ENCODE assay signal across 8 cellular contexts in genomic region chr1:20486457-20487235, GRCh38. TPM values are rescaled to one million over a fixed set of nuclear protein-coding genes. Genes with fewer than 3 reads are reported as not detected.
A peak's percentile ranks its signal among the peaks of the same experiment; 100 is the strongest.
DNase-seq lines count a peak whose midpoint lies in the region; ATAC-seq and TF ChIP-seq lines count a peak whose summit lies in the region.

No MANE protein-coding gene starts in this region.

- H3K27me3 ChIP-seq in SJCRH30 (peaks cover 25% of the 10 kb centered on the region), endocrine pancreas (ENCODE audit: control insufficient read depth, insufficient read depth, low read length) (no peaks in the 10 kb centered on the region), thyroid gland (peaks cover 8% of the 10 kb centered on the region)

- no peak for TF ChIP-seq POLR2A in thyroid gland (IDR thresholded peaks at IDR 0.05)

- H3K4me1 ChIP-seq in HEK293 (ENCODE audit: control insufficient read depth, insufficient read depth, low read length) = no peaks in the 10 kb centered on the region
- peaks cover 10% of the 10 kb centered on the region; the same call in 1 of the 2 replicates for H3K4me1 ChIP-seq in SJCRH30
- peaks cover 6% of the 10 kb centered on the region for H3K4me1 ChIP-seq in endocrine pancreas (ENCODE audit: control insufficient read depth, insufficient read depth, low read length)
- peaks cover 14 to 25% of the 10 kb centered on the region in 2 donors for H3K4me1 ChIP-seq in thyroid gland

- CTCF ChIA-PET in HEK293 (lab: Yijun Ruan, JAX) = interaction anchor here (0.7 to 1.4 kb wide), 5 partner anchors 8 to 274 kb away, joined by 3 to 6 read pairs (median 4); no protein-coding TSS in a partner anchor

- no peaks in the 10 kb centered on the region for H3K9me3 ChIP-seq in HEK293 (ENCODE audit: control insufficient read depth, insufficient read depth, low read depth, low read length)
- no peaks in the 10 kb centered on the region for H3K9me3 ChIP-seq in SJCRH30 (replicated peaks)
- H3K9me3 ChIP-seq in endocrine pancreas (ENCODE audit: control insufficient read depth, low read length) = no peaks in the 10 kb centered on the region
- no peaks in the 10 kb centered on the region for H3K9me3 ChIP-seq in thyroid gland

- H3K27ac ChIP-seq in HEK293 (ENCODE audit: extremely low read depth, low read depth, low read length) (peak overlapping the region; percentile 73; the same call in 1 of the 2 replicates), SJCRH30 (peak overlapping the region; percentile 38; the same call in 1 of the 2 replicates), thyroid gland (peak overlapping the region; percentile 18 to 50 (median 32))

- intact Hi-C loops in thyroid gland (cut with DNase I) = no loop called here

- POLR2A ChIA-PET in HEK293 (lab: Yijun Ruan, JAX) = interaction anchor here (0.9 to 1.5 kb wide), 3 partner anchors 21 to 28 kb away, joined by 3 to 6 read pairs (median 5); partner anchors contain the start of gene MUL1

- TF ChIP-seq CTCF in HEK293 (tag by site-specific recombination; IDR thresholded peaks at IDR 0.05) = no peak
- no peak for TF ChIP-seq CTCF in thyroid gland (IDR thresholded peaks at IDR 0.05)

- in situ Hi-C loops in ACHN (cut with HindIII; ENCODE audit: low pct_ligation_motif_present, low pct_unique_long_range_greater_than_20kb, low sequenced_read_pairs) = no loop called here

- H3K27me3 Mint-ChIP-seq in memory B cell = peaks cover 20% of the 10 kb centered on the region

- DNase-seq in ACHN (peak; percentile 68), SJCRH30 (peak; percentile 81 to 83), memory B cell (ENCODE audit: low spot score in 2 of 2) (peak; percentile 14 to 32), thyroid gland (peak; percentile 71 to 87), T-helper 9 cell (no peak)
- DNase-seq in stimulated activated CD4-positive, alpha-beta T cell treated with anti-CD3 and anti-CD28 coated beads, Interleukin-12 subunit alpha, Interleukin-12 subunit beta, amount 100 ng/mL, for 4 hours = no peak

- no peaks in the 10 kb centered on the region for H3K36me3 ChIP-seq in HEK293 (ENCODE audit: control insufficient read depth in 2 of 2, insufficient read depth in 1 of 2, low read length in 2 of 2)
- H3K36me3 ChIP-seq in SJCRH30 = no peaks in the 10 kb centered on the region
- no peaks in the 10 kb centered on the region for H3K36me3 ChIP-seq in endocrine pancreas (ENCODE audit: control insufficient read depth, insufficient read depth, low read length)
- no peaks in the 10 kb centered on the region for H3K36me3 ChIP-seq in thyroid gland

- peak overlapping the region; percentile 73 for H3K4me3 Mint-ChIP-seq in memory B cell

- 13% methylated on average over 11 of the region's 51 CpGs; no CpG with 5 or more reads in 1 of the 2 donors for WGBS in thyroid gland, 2 donors

- H3K4me1 Mint-ChIP-seq in memory B cell = peaks cover 19% of the 10 kb centered on the region

- H3K27ac Mint-ChIP-seq in memory B cell = peak overlapping the region; percentile 13

- peak; percentile 9 for ATAC-seq in memory B cell (ENCODE audit: low read depth)

- H3K4me3 ChIP-seq in HEK293 (ENCODE audit: low read depth, low read length) (peak overlapping the region; percentile 70), SJCRH30 (peak overlapping the region; percentile 78), endocrine pancreas (ENCODE audit: control insufficient read depth, insufficient read depth, low read length) (no peak overlapping the region), thyroid gland (replicated peaks in 1 of 3) (peak overlapping the region; percentile 4 to 59 (median 23))

- H3K36me3 Mint-ChIP-seq in memory B cell = peaks cover 6% of the 10 kb centered on the region

- H3K9ac ChIP-seq in endocrine pancreas (ENCODE audit: control insufficient read depth, insufficient read depth, low read length) = peak overlapping the region; percentile 69

- H3K9me3 Mint-ChIP-seq in memory B cell = no peaks in the 10 kb centered on the region

TF ChIP-seq in HEK293, 187 proteins besides CTCF, POLR2A, EP300 and RAD21 (continues in another document):
- no peak for TF ChIP-seq ZBTB49 (tag by site-specific recombination; IDR thresholded peaks at IDR 0.05; ENCODE audit: low read depth)
- no peak for TF ChIP-seq ZNF366 (tag by site-specific recombination; conservative IDR thresholded peaks at IDR 0.05)
- TF ChIP-seq KLF17 (tag by site-specific recombination; IDR thresholded peaks at IDR 0.05) = peak; percentile 82
- no peak; the same call in 1 of the 2 replicates for TF ChIP-seq ZNF513 (tag by site-specific recombination; IDR thresholded peaks at IDR 0.05)
- TF ChIP-seq ZNF677 (tag by site-specific recombination; IDR thresholded peaks at IDR 0.05) = no peak
- TF ChIP-seq RBAK (tag by site-specific recombination; IDR thresholded peaks at IDR 0.05) = no peak
- no peak for TF ChIP-seq TRIM28 (IDR thresholded peaks at IDR 0.05; ENCODE audit: borderline replicate concordance, low read length)
- TF ChIP-seq ZSCAN23 (tag by site-specific recombination; IDR thresholded peaks at IDR 0.05) = peak; percentile 73; the same call in 1 of the 2 replicates
- no peak for TF ChIP-seq ZNF140 (tag by site-specific recombination; IDR thresholded peaks at IDR 0.05)
- TF ChIP-seq ZNF561 (tag by site-specific recombination; IDR thresholded peaks at IDR 0.05; ENCODE audit: borderline replicate concordance) = peak; percentile 54; the same call in 1 of the 2 replicates
- no peak for TF ChIP-seq ZNF837 (tag by site-specific recombination; IDR thresholded peaks at IDR 0.05)
- no peak for TF ChIP-seq INSM2 (tag by site-specific recombination; IDR thresholded peaks at IDR 0.05)
- TF ChIP-seq ZNF37A (tag by site-specific recombination; IDR thresholded peaks at IDR 0.05) = no peak
- no peak for TF ChIP-seq PRDM1 (tag by site-specific recombination; IDR thresholded peaks at IDR 0.05)
- no peak for TF ChIP-seq ZNF19 (tag by site-specific recombination; IDR thresholded peaks at IDR 0.05; ENCODE audit: low read depth)
- TF ChIP-seq ZNF248 (tag by site-specific recombination; IDR thresholded peaks at IDR 0.05) = no peak
- TF ChIP-seq SALL2 (tag by site-specific recombination; IDR thresholded peaks at IDR 0.05; ENCODE audit: borderline replicate concordance) = no peak
- peak; percentile 35; the same call in 1 of the 2 replicates for TF ChIP-seq ZBTB48 (tag by site-specific recombination; IDR thresholded peaks at IDR 0.05)

RNA-seq across cellular contexts. Expression of gene CAMK2N1, which starts 0.6 kb away (rescaled TPM):
- total RNA-seq in SJCRH30 (2014; rRNA removed; shearing (Covaris generic)) = 4.7 and 6.2 TPM in 2 replicates
- 10 to 100 TPM in 1 of 4 donors, 1 to 10 TPM in 3; 3.2 to 12.2 (median 8.1) TPM for total RNA-seq in thyroid gland

RNA-seq across cellular contexts. Expression of gene MUL1, which starts 21.3 kb away (rescaled TPM):
- total RNA-seq in SJCRH30 (2014; rRNA removed; shearing (Covaris generic)) = 26.7 and 28.8 TPM in 2 replicates
- 10 to 100 TPM; 30.1 to 42.1 (median 35.0) TPM for total RNA-seq in thyroid gland

Comparison
In these comparisons a context has a peak if more than half of its experiments do, and no peak if none do; other contexts are left out.
1. DNase-seq: peak in ACHN (single experiment), SJCRH30 (2 of 2), memory B cell (2 of 2) and thyroid gland (2 of 2); none in stimulated activated CD4-positive, alpha-beta T cell treated with anti-CD3 and anti-CD28 coated beads, Interleukin-12 subunit alpha, Interleukin-12 subunit beta, amount 100 ng/mL, for 4 hours (single experiment) and T-helper 9 cell (single experiment).
2. Peak in every context shown above with its lines, with median percentiles within 50 percentile points of each other: H3K27ac ChIP-seq.